In the genomic region with DNA sequence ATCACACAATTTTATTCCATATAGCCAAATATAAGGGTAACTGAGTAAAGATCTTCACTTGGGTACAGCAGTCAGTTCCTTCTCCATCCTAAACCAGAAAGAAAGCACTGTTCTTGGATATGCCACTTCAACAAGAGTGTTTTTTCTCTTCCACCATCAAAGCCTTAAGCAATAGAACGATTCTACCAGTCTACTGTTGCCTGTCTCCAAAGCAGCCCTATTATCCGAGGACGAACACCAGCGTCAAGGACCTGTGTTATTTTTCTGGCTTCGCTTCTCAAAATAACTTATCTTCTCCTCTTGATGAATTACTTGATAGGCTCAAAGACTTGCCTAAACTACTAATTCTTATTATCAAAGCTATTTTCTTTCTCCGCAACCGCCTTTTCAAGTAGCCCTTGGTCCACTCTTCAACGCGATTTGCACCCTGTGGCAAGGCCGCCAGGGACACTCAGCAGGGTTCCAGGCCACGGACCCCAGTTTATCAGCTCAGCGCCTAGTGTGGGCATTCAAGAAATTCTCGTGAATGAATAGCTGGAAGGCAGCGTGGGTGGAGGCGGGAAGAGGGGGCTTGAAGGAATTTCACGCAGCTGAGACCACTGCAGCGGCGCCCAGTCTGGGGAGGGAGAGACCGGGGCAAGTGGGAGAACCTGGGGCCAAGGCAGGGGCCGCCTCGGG, we compare ENCODE assay signal across 8 cellular contexts. TPM values are rescaled to one million over a fixed set of nuclear protein-coding genes. Genes with fewer than 3 reads are reported as not detected.
DNase-seq lines count a peak whose midpoint lies in the region; ATAC-seq lines count a peak whose summit lies in the region.

No MANE protein-coding gene starts in this region.

- peaks cover 3% of the 10 kb centered on the region for H3K27me3 Mint-ChIP-seq in activated T-cell treated with anti-CD3 and anti-CD28 coated beads, Interleukin-2, amount 50 U/mL, for 4 hours (ENCODE audit: low read depth)
- peaks cover 5% of the 10 kb centered on the region for H3K27me3 Mint-ChIP-seq in activated T-helper 17 cell treated with anti-CD3 and anti-CD28 coated beads, Interleukin-2, amount 50 U/mL, for 72 hours

- no peaks in the 10 kb centered on the region for H3K36me3 Mint-ChIP-seq in activated T-cell treated with anti-CD3 and anti-CD28 coated beads, Interleukin-2, amount 50 U/mL, for 4 hours (ENCODE audit: insufficient read depth)
- no peaks in the 10 kb centered on the region for H3K36me3 Mint-ChIP-seq in activated T-helper 17 cell treated with anti-CD3 and anti-CD28 coated beads, Interleukin-2, amount 50 U/mL, for 72 hours (ENCODE audit: low read depth)

- peaks cover 18% of the 10 kb centered on the region for H3K4me1 Mint-ChIP-seq in activated T-cell treated with anti-CD3 and anti-CD28 coated beads, Interleukin-2, amount 50 U/mL, for 4 hours (ENCODE audit: low read depth)
- H3K4me1 Mint-ChIP-seq in activated T-helper 17 cell treated with anti-CD3 and anti-CD28 coated beads, Interleukin-2, amount 50 U/mL, for 72 hours, result peaks cover 12% of the 10 kb centered on the region

- DNase-seq in activated T-cell treated with anti-CD3 and anti-CD28 coated beads, Interleukin-2, amount 50 U/mL, for 4 hours, result no peak
- DNase-seq in activated T-cell treated with anti-CD3 and anti-CD28 coated beads for 4 hours, result no peak
- peak; percentile 6 for DNase-seq in HT1080 (ENCODE audit: low read depth)
- DNase-seq in cardiac septum (ENCODE audit: low spot score), result peak; percentile 76
- DNase-seq in pons (ENCODE audit: low spot score), result peak; percentile 14
- no peak for DNase-seq in CD1c-positive myeloid dendritic cell (ENCODE audit: extremely low spot score)
- no peak for DNase-seq in T-helper 9 cell

- intact Hi-C loops in cardiac septum (cut with DNase I), result loop anchor here (5.0 to 10.0 kb wide), 2 partner anchors 135 to 252 kb away; partner anchors contain the start of genes FZD7 and TMEM237

- no peaks in the 10 kb centered on the region for H3K9me3 Mint-ChIP-seq in activated T-cell treated with anti-CD3 and anti-CD28 coated beads, Interleukin-2, amount 50 U/mL, for 4 hours
- H3K9me3 Mint-ChIP-seq in activated T-helper 17 cell treated with anti-CD3 and anti-CD28 coated beads, Interleukin-2, amount 50 U/mL, for 72 hours, result no peaks in the 10 kb centered on the region

- peak overlapping the region; percentile 96 for H3K4me3 Mint-ChIP-seq in activated T-cell treated with anti-CD3 and anti-CD28 coated beads, Interleukin-2, amount 50 U/mL, for 4 hours
- peak overlapping the region; percentile 93 for H3K4me3 Mint-ChIP-seq in activated T-helper 17 cell treated with anti-CD3 and anti-CD28 coated beads, Interleukin-2, amount 50 U/mL, for 72 hours

- no peak for ATAC-seq in activated T-cell treated with anti-CD3 and anti-CD28 coated beads, Interleukin-2, amount 50 U/mL, for 4 hours
- ATAC-seq in activated T-helper 17 cell treated with anti-CD3 and anti-CD28 coated beads, Interleukin-2, amount 50 U/mL, for 72 hours (replicated peaks), result no peak

- peak overlapping the region; percentile 88 for H3K27ac Mint-ChIP-seq in activated T-helper 17 cell treated with anti-CD3 and anti-CD28 coated beads, Interleukin-2, amount 50 U/mL, for 72 hours

RNA-seq across cellular contexts. Expression of gene ALS2, which starts 0.6 kb away (rescaled TPM):
- 10 to 100 TPM; 13.3 to 15.1 (median 14.8) TPM for total RNA-seq in activated T-cell treated with anti-CD3 and anti-CD28 coated beads, Interleukin-2, amount 50 U/mL, for 4 hours
- 11.7 and 15.8 TPM in 2 replicates for total RNA-seq in HT1080 (2014; rRNA removed; shearing (Covaris generic))
- 13.4 and 15.1 TPM in 2 replicates for polyA plus RNA-seq in HT1080 (2015; cell fraction: cytosol; rRNA removed)
- polyA plus RNA-seq in HT1080 (2015; cell fraction: nucleus; rRNA removed), result 21.9 and 24.6 TPM in 2 replicates
- total RNA-seq in activated T-helper 17 cell treated with anti-CD3 and anti-CD28 coated beads, Interleukin-2, amount 50 U/mL, for 72 hours, result 1 to 10 TPM; 6.3 to 8.9 TPM
- total RNA-seq in cardiac septum, result 36.5 TPM

RNA-seq across cellular contexts. Expression of gene CDK15, which starts 26.2 kb away (rescaled TPM):
- total RNA-seq in activated T-cell treated with anti-CD3 and anti-CD28 coated beads, Interleukin-2, amount 50 U/mL, for 4 hours, result not detected
- 0.72 TPM in 1 of 2 replicates, not detected in the other for total RNA-seq in HT1080 (2014; rRNA removed; shearing (Covaris generic))
- 1.2 and 1.9 TPM in 2 replicates for polyA plus RNA-seq in HT1080 (2015; cell fraction: cytosol; rRNA removed)
- polyA plus RNA-seq in HT1080 (2015; cell fraction: nucleus; rRNA removed), result 1.7 and 2.0 TPM in 2 replicates
- total RNA-seq in activated T-helper 17 cell treated with anti-CD3 and anti-CD28 coated beads, Interleukin-2, amount 50 U/mL, for 72 hours, result not detected
- total RNA-seq in cardiac septum, result 0.22 TPM

Comparison
In these comparisons a context has a peak if more than half of its experiments do, and no peak if none do; other contexts are left out.
1. DNase-seq: peak in HT1080 (single experiment), cardiac septum (single experiment) and pons (single experiment); none in activated T-cell treated with anti-CD3 and anti-CD28 coated beads, Interleukin-2, amount 50 U/mL, for 4 hours (single experiment), activated T-cell treated with anti-CD3 and anti-CD28 coated beads for 4 hours (single experiment), CD1c-positive myeloid dendritic cell (single experiment) and T-helper 9 cell (single experiment).